13 cellular contexts compared by ENCODE assay signal in the genomic region with DNA sequence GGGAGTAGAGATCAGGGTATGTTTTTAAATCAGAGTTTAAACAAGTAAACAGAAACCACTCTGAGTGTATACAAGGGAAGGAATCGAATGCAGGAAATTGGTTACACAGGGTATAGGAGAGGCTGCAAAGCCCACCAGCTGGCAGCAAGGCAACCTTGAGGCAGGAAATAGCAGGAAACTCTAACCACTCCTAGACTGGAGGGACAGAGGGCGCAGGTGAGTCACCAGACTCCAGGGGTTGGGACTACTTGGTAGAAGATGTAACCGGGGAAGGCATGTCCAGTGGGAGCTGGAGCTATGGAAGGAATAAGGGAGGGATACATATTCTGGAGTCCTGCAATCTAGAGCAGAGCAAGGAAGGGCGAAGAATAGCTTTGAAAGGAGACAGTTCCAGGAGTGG.
DNase-seq lines count a peak whose midpoint lies in the region; ATAC-seq and TF ChIP-seq lines count a peak whose summit lies in the region.
"Had no signal": no experiment of that assay in that cellular context is flagged by ENCODE, and none has a peak within 500 bp of the region (broad histone marks: within the 10 kb centered on the region; RNA-seq: fewer than 3 reads in every experiment).

No MANE protein-coding gene starts in this region.

- no peaks in the 10 kb centered on the region for H3K4me1 Mint-ChIP-seq in GM23338
- H3K4me1 Mint-ChIP-seq in glutamatergic neuron (ENCODE audit: low read depth, unreplicated experiment) = peaks cover 2% of the 10 kb centered on the region
- H3K4me1 Mint-ChIP-seq: CD4-positive, alpha-beta memory T cell had no signal

- no peak overlapping the region for H2AFZ ChIP-seq in GM23338

- CTCF ChIA-PET in Panc1 (lab: Charles Lee) = no interaction called here

- 0 out of 2 replicates have a peak, but pooled peaks cover 4% of the 10 kb centered on the region for H4K20me1 ChIP-seq in GM23338 (replicated peaks; ENCODE audit: insufficient read depth)

- BruUV-seq in Panc1 (replicated peaks; lab: Mats Ljungman, UMichigan) = no TSS peak

- DNase-seq in A172 (ENCODE audit: low spot score) (peak; percentile 75), GM23338 (ENCODE audit: low spot score) (peak; percentile 85), Panc1 (ENCODE audit: low read depth, low spot score) (no peak), glutamatergic neuron (peak; percentile 34), cortex of kidney (lab: John Stamatoyannopoulos, UW) (no peak)
- DNase-seq: activated naive CD4-positive, alpha-beta T cell treated with anti-CD3 and anti-CD28 coated beads for 36 hours; CD4-positive, alpha-beta memory T cell; erythroblast; mesenchymal stem cell; NCI-H2081 treated with DMSO at 0.1 percent for 48 hours had no signal

- no peak overlapping the region for H3K4me3 ChIP-seq in GM23338
- no peak overlapping the region for H3K4me3 ChIP-seq in Panc1 (ENCODE audit: low read depth in 2 of 2, low read length in 2 of 2)

- in situ Hi-C loops in Panc1 (cut with HindIII; ENCODE audit: low pct_unique_long_range_greater_than_20kb, low sequenced_read_pairs) = no loop called here

- no peaks in the 10 kb centered on the region for H3K36me3 ChIP-seq in GM23338 (ENCODE audit: insufficient read depth)
- no peaks in the 10 kb centered on the region; the same call in 1 of the 2 replicates for H3K36me3 ChIP-seq in Panc1 (ENCODE audit: control insufficient read depth, insufficient read depth, low read length)

- H3K4me2 ChIP-seq in GM23338 = no peak overlapping the region

- TF ChIP-seq CTCF in GM23338 (conservative IDR thresholded peaks at IDR 0.05; ENCODE audit: low read depth in 2 of 2) (peak; percentile 67 to 88), Panc1 (IDR thresholded peaks at IDR 0.05) (peak; percentile 34), glutamatergic neuron (IDR thresholded peaks at IDR 0.05; ENCODE audit: partially characterized antibody, unreplicated experiment) (no peak)

- H3K4me1 ChIP-seq in GM23338 (ENCODE audit: insufficient read depth) (peaks cover 20% of the 10 kb centered on the region), Panc1 (ENCODE audit: control insufficient read depth, insufficient read depth, low read length) (no peaks in the 10 kb centered on the region)

- H3K27ac ChIP-seq in GM23338 (ENCODE audit: low read depth) (no peak overlapping the region), Panc1 (ENCODE audit: low read length) (no peak overlapping the region)

- no peak overlapping the region for H3K27ac Mint-ChIP-seq in GM23338
- no peak overlapping the region for H3K27ac Mint-ChIP-seq in glutamatergic neuron (ENCODE audit: unreplicated experiment)
- H3K27ac Mint-ChIP-seq: activated naive CD4-positive, alpha-beta T cell treated with anti-CD3 and anti-CD28 coated beads for 36 hours; CD4-positive, alpha-beta memory T cell had no signal

- H3K27me3 Mint-ChIP-seq in GM23338 (ENCODE audit: insufficient read depth, low read depth, poor library complexity) = peaks cover 2% of the 10 kb centered on the region
- H3K27me3 Mint-ChIP-seq in glutamatergic neuron (ENCODE audit: unreplicated experiment) = no peaks in the 10 kb centered on the region

- intact Hi-C loops in Panc1 (cut with micrococcal nuclease; ENCODE audit: unreplicated experiment) = no loop called here

- H3K4me3 Mint-ChIP-seq in GM23338 (no peak overlapping the region), glutamatergic neuron (ENCODE audit: unreplicated experiment) (no peak overlapping the region)
- H3K4me3 Mint-ChIP-seq: activated naive CD4-positive, alpha-beta T cell treated with anti-CD3 and anti-CD28 coated beads for 36 hours; CD4-positive, alpha-beta memory T cell had no signal

- H3K79me2 ChIP-seq in GM23338 (replicated peaks; ENCODE audit: insufficient read depth) = no peaks in the 10 kb centered on the region

- peak; percentile 85 for ATAC-seq in GM23338
- ATAC-seq in Panc1 = 0 out of 2 replicates have a peak, but pooled peaks have one; percentile 34
- no peak for ATAC-seq in GM21367 (IDR thresholded peaks at IDR 0.05; ENCODE audit: unreplicated experiment)
- no peak for ATAC-seq in GM18873 (IDR thresholded peaks at IDR 0.05; ENCODE audit: low FRiP score, unreplicated experiment)
- ATAC-seq in GM21381 (IDR thresholded peaks at IDR 0.05; ENCODE audit: unreplicated experiment) = no peak

- no peaks in the 10 kb centered on the region for H3K9me3 ChIP-seq in Panc1 (ENCODE audit: control insufficient read depth, insufficient read depth, low read depth, low read length)

- no peaks in the 10 kb centered on the region for H3K36me3 Mint-ChIP-seq in GM23338 (ENCODE audit: low read depth)
- no peaks in the 10 kb centered on the region for H3K36me3 Mint-ChIP-seq in glutamatergic neuron (ENCODE audit: unreplicated experiment)
- H3K36me3 Mint-ChIP-seq: CD4-positive, alpha-beta memory T cell had no signal

- no peaks in the 10 kb centered on the region for H3K9me2 ChIP-seq in GM23338 (ENCODE audit: insufficient read depth)

- POLR2A ChIA-PET in Panc1 (lab: Charles Lee) = no interaction called here

- no peaks in the 10 kb centered on the region for H3F3A ChIP-seq in GM23338 (replicated peaks; ENCODE audit: low read depth)

- peaks cover 45% of the 10 kb centered on the region for H3K27me3 ChIP-seq in GM23338 (ENCODE audit: insufficient read depth)
- peaks cover 20% of the 10 kb centered on the region for H3K27me3 ChIP-seq in Panc1 (ENCODE audit: control insufficient read depth, insufficient read depth, low read length)

- no peaks in the 10 kb centered on the region for H3K9me3 Mint-ChIP-seq in GM23338
- H3K9me3 Mint-ChIP-seq in glutamatergic neuron (ENCODE audit: unreplicated experiment) = no peaks in the 10 kb centered on the region

TF ChIP-seq in GM23338, 12 proteins besides CTCF, POLR2A, EP300 and RAD21 (continues in another document):
- TF ChIP-seq, protein P1, sequence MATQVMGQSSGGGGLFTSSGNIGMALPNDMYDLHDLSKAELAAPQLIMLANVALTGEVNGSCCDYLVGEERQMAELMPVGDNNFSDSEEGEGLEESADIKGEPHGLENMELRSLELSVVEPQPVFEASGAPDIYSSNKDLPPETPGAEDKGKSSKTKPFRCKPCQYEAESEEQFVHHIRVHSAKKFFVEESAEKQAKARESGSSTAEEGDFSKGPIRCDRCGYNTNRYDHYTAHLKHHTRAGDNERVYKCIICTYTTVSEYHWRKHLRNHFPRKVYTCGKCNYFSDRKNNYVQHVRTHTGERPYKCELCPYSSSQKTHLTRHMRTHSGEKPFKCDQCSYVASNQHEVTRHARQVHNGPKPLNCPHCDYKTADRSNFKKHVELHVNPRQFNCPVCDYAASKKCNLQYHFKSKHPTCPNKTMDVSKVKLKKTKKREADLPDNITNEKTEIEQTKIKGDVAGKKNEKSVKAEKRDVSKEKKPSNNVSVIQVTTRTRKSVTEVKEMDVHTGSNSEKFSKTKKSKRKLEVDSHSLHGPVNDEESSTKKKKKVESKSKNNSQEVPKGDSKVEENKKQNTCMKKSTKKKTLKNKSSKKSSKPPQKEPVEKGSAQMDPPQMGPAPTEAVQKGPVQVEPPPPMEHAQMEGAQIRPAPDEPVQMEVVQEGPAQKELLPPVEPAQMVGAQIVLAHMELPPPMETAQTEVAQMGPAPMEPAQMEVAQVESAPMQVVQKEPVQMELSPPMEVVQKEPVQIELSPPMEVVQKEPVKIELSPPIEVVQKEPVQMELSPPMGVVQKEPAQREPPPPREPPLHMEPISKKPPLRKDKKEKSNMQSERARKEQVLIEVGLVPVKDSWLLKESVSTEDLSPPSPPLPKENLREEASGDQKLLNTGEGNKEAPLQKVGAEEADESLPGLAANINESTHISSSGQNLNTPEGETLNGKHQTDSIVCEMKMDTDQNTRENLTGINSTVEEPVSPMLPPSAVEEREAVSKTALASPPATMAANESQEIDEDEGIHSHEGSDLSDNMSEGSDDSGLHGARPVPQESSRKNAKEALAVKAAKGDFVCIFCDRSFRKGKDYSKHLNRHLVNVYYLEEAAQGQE (IDR thresholded peaks at IDR 0.05; ENCODE audit: unreplicated experiment) = no peak

Comparison
In these comparisons a context has a peak if more than half of its experiments do, and no peak if none do; other contexts are left out.
1. DNase-seq: peak in A172 (single experiment), GM23338 (single experiment) and glutamatergic neuron (single experiment); none in Panc1 (single experiment) and cortex of kidney (single experiment).
2. ATAC-seq: peak in GM23338 (single experiment) and Panc1 (single experiment); none in GM21367 (single experiment), GM18873 (single experiment) and GM21381 (single experiment).